Comparison of ENCODE assay signal across 8 cellular contexts in genomic region chr9:84668204-84669007, GRCh38. TPM values are rescaled to one million over a fixed set of nuclear protein-coding genes. Genes with fewer than 3 reads are reported as not detected.
A peak's percentile ranks its signal among the peaks of the same experiment; 100 is the strongest.
DNase-seq lines count a peak whose midpoint lies in the region; ATAC-seq, FAIRE-seq and TF ChIP-seq lines count a peak whose summit lies in the region.

No MANE protein-coding gene starts in this region.

- H3K4ac ChIP-seq in neuronal stem cell (ENCODE audit: low read length), result no peak overlapping the region

- no peak overlapping the region for H3K23ac ChIP-seq in neuronal stem cell (ENCODE audit: low read depth, low read length, poor library complexity)

- H2BK120ac ChIP-seq in neuronal stem cell (ENCODE audit: low read depth, low read length), result no peak overlapping the region

- H2AFZ ChIP-seq in neuronal stem cell (ENCODE audit: low read length), result peak overlapping the region; percentile 99

- H4K91ac ChIP-seq in neuronal stem cell (ENCODE audit: low read depth, low read length, poor library complexity), result no peak overlapping the region

- H3K9me3 ChIP-seq in neuronal stem cell (replicated peaks in 1 of 2; ENCODE audit: control insufficient read depth in 2 of 2, insufficient read depth in 1 of 2, low read depth in 1 of 2, low read length in 2 of 2), result peaks cover 3 to 6% of the 10 kb centered on the region in 2 donors

- no peak overlapping the region for H3K27ac ChIP-seq in neuronal stem cell (replicated peaks; ENCODE audit: low read length)

- peaks cover 19 to 55% (median 44%) of the 10 kb centered on the region in 3 experiments for H3K27me3 ChIP-seq in neuronal stem cell (ENCODE audit: control insufficient read depth in 3 of 3, insufficient read depth in 3 of 3, low read depth in 1 of 3, low read length in 3 of 3)

- H3K36me3 ChIP-seq in neuronal stem cell (replicated peaks in 1 of 2; ENCODE audit: control insufficient read depth in 2 of 2, insufficient read depth in 2 of 2, low read length in 2 of 2), result no peaks in the 10 kb centered on the region

- H3K14ac ChIP-seq in neuronal stem cell (ENCODE audit: low read length), result no peak overlapping the region

- H3K4me1 ChIP-seq in neuronal stem cell (ENCODE audit: control insufficient read depth in 2 of 2, insufficient read depth in 1 of 2, low read depth in 1 of 2, low read length in 2 of 2), result peaks cover 8 to 14% of the 10 kb centered on the region in 2 donors

- no peak overlapping the region for H2AK5ac ChIP-seq in neuronal stem cell (ENCODE audit: low read depth, low read length)

- peak; percentile 45 for ATAC-seq in HG02938 (IDR thresholded peaks at IDR 0.05; ENCODE audit: unreplicated experiment)

- no peak for TF ChIP-seq POLR2A in GM12892 (IDR thresholded peaks at IDR 0.05; ENCODE audit: low read depth, low read length)

- peak overlapping the region; percentile 58 to 86 for H3K4me3 ChIP-seq in neuronal stem cell (ENCODE audit: low read length in 2 of 2)

- peak; percentile 58 for FAIRE-seq in GM12892 (lab: Jason Lieb, UNC)
- no peak for FAIRE-seq in urothelium cell line (lab: Jason Lieb, UNC)

- peak overlapping the region; percentile 7 for H3K18ac ChIP-seq in neuronal stem cell (ENCODE audit: low read length)

- no peak overlapping the region for H2BK15ac ChIP-seq in neuronal stem cell (ENCODE audit: low read length)

- H2BK5ac ChIP-seq in neuronal stem cell (ENCODE audit: low read length), result peak overlapping the region; percentile 10

- H3K79me1 ChIP-seq in neuronal stem cell (ENCODE audit: low read depth, low read length), result no peaks in the 10 kb centered on the region

- no peak overlapping the region for H4K8ac ChIP-seq in neuronal stem cell (ENCODE audit: low read depth, low read length)

- H2BK12ac ChIP-seq in neuronal stem cell (ENCODE audit: low read length), result no peak overlapping the region

- H3K9ac ChIP-seq in neuronal stem cell (ENCODE audit: low read depth, low read length, poor library complexity), result peak overlapping the region; percentile 83

- no CpG with 5 or more reads among the region's 76 CpGs for WGBS in neuronal stem cell (ENCODE audit: extremely low coverage in 2 of 2, insufficient read length in 2 of 2, insufficient replicate concordance in 1 of 2), 2 donors

- peak overlapping the region; percentile 97 for H3K4me2 ChIP-seq in neuronal stem cell (ENCODE audit: insufficient read depth, low read length, poor library complexity, severe bottlenecking)

- DNase-seq in 8988T (peak; percentile 17), GM12892 (ENCODE audit: insufficient read length) (peak; percentile 44), NCI-H2171 treated with DMSO at 0.1 percent for 48 hours (lab: John Stamatoyannopoulos, UW) (peak; percentile 47), germinal center (ENCODE audit: low spot score) (peak; percentile 69), neuronal stem cell (ENCODE audit: low spot score) (peak; percentile 82), urothelium cell line (ENCODE audit: low spot score) (peak; percentile 88)
- DNase-seq in activated effector memory CD4-positive, alpha-beta T cell treated with Interleukin-2 at 50 U/mL for 16 hours, result peak; percentile 18

RNA-seq across cellular contexts. Expression of gene NTRK2, which starts 1.1 kb away (rescaled TPM):
- 0.28 TPM for polyA plus RNA-seq in GM12892 (2012; ENCODE audit: missing spikeins)
- polyA plus RNA-seq in neuronal stem cell (2013, experiment 1 of 2), result 0.14 TPM
- 0.17 TPM for polyA plus RNA-seq in neuronal stem cell (2013, experiment 2 of 2)

Comparison
In these comparisons a context has a peak if more than half of its experiments do, and no peak if none do; other contexts are left out.
1. DNase-seq: peak in every context shown above with its lines; median percentile 88 in urothelium cell line; 82 in neuronal stem cell; 69 in germinal center; 47 in NCI-H2171 treated with DMSO at 0.1 percent for 48 hours; 44 in GM12892; 18 in activated effector memory CD4-positive, alpha-beta T cell treated with Interleukin-2 at 50 U/mL for 16 hours; 17 in 8988T.